12 cellular contexts compared by ENCODE assay signal in genomic region chr3:114363554-114364202, GRCh38.
A peak's percentile ranks its signal among the peaks of the same experiment; 100 is the strongest.
DNase-seq lines count a peak whose midpoint lies in the region; ATAC-seq, FAIRE-seq and TF ChIP-seq lines count a peak whose summit lies in the region.
"Had no signal": no experiment of that assay in that cellular context is flagged by ENCODE, and none has a peak within 500 bp of the region (broad histone marks: within the 10 kb centered on the region; RNA-seq: fewer than 3 reads in every experiment).

No MANE protein-coding gene starts in this region.

- peak; percentile 83 for DNase-seq in HCEC 1CT
- peak; percentile 76 for DNase-seq in brain microvascular endothelial cell
- DNase-seq in inferior parietal cortex (ENCODE audit: extremely low spot score), result peak; percentile 27
- DNase-seq in stimulated activated effector memory CD8-positive, alpha-beta T cell treated with anti-CD3 and anti-CD28 coated beads, Interleukin-12 subunit alpha, Interleukin-12 subunit beta, amount 100 ng/mL, for 72 hours (ENCODE audit: low spot score in 2 of 2), result no peak
- DNase-seq in OCI-M2 (lab: John Stamatoyannopoulos, UW; ENCODE audit: unreplicated experiment), result no peak
- DNase-seq in NCI-H2196 (lab: John Stamatoyannopoulos, UW; ENCODE audit: unreplicated experiment), result no peak
- no peak for DNase-seq in HTR-8/SVneo (ENCODE audit: insufficient read length, low spot score)
- DNase-seq: effector memory CD4-positive, alpha-beta T cell; WERI-Rb-1 had no signal

- no peak overlapping the region for H3K27ac ChIP-seq in brain microvascular endothelial cell
- H3K27ac ChIP-seq: WERI-Rb-1 had no signal

- no peak for FAIRE-seq in HTR-8/SVneo (lab: Jason Lieb, UNC)

- H3K36me3 ChIP-seq in brain microvascular endothelial cell (replicated peaks), result no peaks in the 10 kb centered on the region
- H3K36me3 ChIP-seq: WERI-Rb-1 had no signal

- in situ Hi-C loops in brain microvascular endothelial cell (cut with HindIII; ENCODE audit: low pct_ligation_motif_present, low sequenced_read_pairs), result no loop called here

- no peak overlapping the region for H3K4me3 Mint-ChIP-seq in stimulated activated effector memory CD8-positive, alpha-beta T cell treated with anti-CD3 and anti-CD28 coated beads, Interleukin-12 subunit alpha, Interleukin-12 subunit beta, amount 100 ng/mL, for 72 hours

- TF ChIP-seq CTCF in brain microvascular endothelial cell (IDR thresholded peaks at IDR 0.05; ENCODE audit: low read depth, low read length, missing control alignments), result no peak

- no peaks in the 10 kb centered on the region for H3K36me3 Mint-ChIP-seq in stimulated activated effector memory CD8-positive, alpha-beta T cell treated with anti-CD3 and anti-CD28 coated beads, Interleukin-12 subunit alpha, Interleukin-12 subunit beta, amount 100 ng/mL, for 72 hours

- no peaks in the 10 kb centered on the region for H3K4me1 Mint-ChIP-seq in stimulated activated effector memory CD8-positive, alpha-beta T cell treated with anti-CD3 and anti-CD28 coated beads, Interleukin-12 subunit alpha, Interleukin-12 subunit beta, amount 100 ng/mL, for 72 hours

- no peaks in the 10 kb centered on the region for H3K27me3 ChIP-seq in brain microvascular endothelial cell (replicated peaks)

- H3K9me3 Mint-ChIP-seq in stimulated activated effector memory CD8-positive, alpha-beta T cell treated with anti-CD3 and anti-CD28 coated beads, Interleukin-12 subunit alpha, Interleukin-12 subunit beta, amount 100 ng/mL, for 72 hours, result no peaks in the 10 kb centered on the region
- H3K9me3 Mint-ChIP-seq: activated T-helper 2 cell treated with anti-CD3 and anti-CD28 coated beads, Interferon-gamma antibody, Interleukin-2, Interleukin-4, amounts not matched to agents 10 μg/mL and 5 μg/mL and 100 μg/mL, durations not matched to agents 14 hours and 24 hours and 36 hours had no signal

- peak; percentile 68 for ATAC-seq in stimulated activated effector memory CD8-positive, alpha-beta T cell treated with anti-CD3 and anti-CD28 coated beads, Interleukin-12 subunit alpha, Interleukin-12 subunit beta, amount 100 ng/mL, for 72 hours
- no peak for ATAC-seq in GM19463 (IDR thresholded peaks at IDR 0.05; ENCODE audit: unreplicated experiment)

- H3K27ac Mint-ChIP-seq in stimulated activated effector memory CD8-positive, alpha-beta T cell treated with anti-CD3 and anti-CD28 coated beads, Interleukin-12 subunit alpha, Interleukin-12 subunit beta, amount 100 ng/mL, for 72 hours, result peak overlapping the region; percentile 70
- H3K27ac Mint-ChIP-seq: activated T-helper 2 cell treated with anti-CD3 and anti-CD28 coated beads, Interferon-gamma antibody, Interleukin-2, Interleukin-4, amounts not matched to agents 10 μg/mL and 5 μg/mL and 100 μg/mL, durations not matched to agents 14 hours and 24 hours and 36 hours had no signal

- no peak overlapping the region for H3K4me3 ChIP-seq in brain microvascular endothelial cell (ENCODE audit: low read depth, low read length)
- H3K4me3 ChIP-seq: skin epidermis had no signal

Comparison
In these comparisons a context has a peak if more than half of its experiments do, and no peak if none do; other contexts are left out.
1. DNase-seq: peak in HCEC 1CT (single experiment), brain microvascular endothelial cell (single experiment) and inferior parietal cortex (single experiment); none in stimulated activated effector memory CD8-positive, alpha-beta T cell treated with anti-CD3 and anti-CD28 coated beads, Interleukin-12 subunit alpha, Interleukin-12 subunit beta, amount 100 ng/mL, for 72 hours (0 of 2), OCI-M2 (single experiment), NCI-H2196 (single experiment) and HTR-8/SVneo (single experiment).